ENCODE assay signal across 9 cellular contexts in genomic region chr1:183218981-183219621, GRCh38. TPM values are rescaled to one million over a fixed set of nuclear protein-coding genes. Genes with fewer than 3 reads are reported as not detected.
A peak's percentile ranks its signal among the peaks of the same experiment; 100 is the strongest.
DNase-seq lines count a peak whose midpoint lies in the region; ATAC-seq, FAIRE-seq and TF ChIP-seq lines count a peak whose summit lies in the region.
"Had no signal": no experiment of that assay in that cellular context is flagged by ENCODE, and none has a peak within 500 bp of the region (broad histone marks: within the 10 kb centered on the region; RNA-seq: fewer than 3 reads in every experiment).

No MANE protein-coding gene starts in this region.

- TF ChIP-seq CTCF in C4-2B (conservative IDR thresholded peaks at IDR 0.05) (no peak), HepG2 (CRISPR knock-in tag; IDR thresholded peaks at IDR 0.05) (no peak), uterus (IDR thresholded peaks at IDR 0.05) (no peak)

- H3K9me3 Mint-ChIP-seq in activated T-helper 17 cell treated with anti-CD3 and anti-CD28 coated beads, Interleukin-2, amount 50 U/mL, for 72 hours = no peaks in the 10 kb centered on the region
- H3K9me3 Mint-ChIP-seq: T-helper 1 cell treated with Interleukin-12 subunit alpha and Interleukin-12 subunit beta and Interleukin-4 antibody, amounts not matched to agents 30 μg/mL and 1 μg/mL, for 36 hours had no signal

- no peak overlapping the region for H3K4me3 Mint-ChIP-seq in activated T-helper 17 cell treated with anti-CD3 and anti-CD28 coated beads, Interleukin-2, amount 50 U/mL, for 72 hours
- H3K4me3 Mint-ChIP-seq: T-helper 1 cell treated with Interleukin-12 subunit alpha and Interleukin-12 subunit beta and Interleukin-4 antibody, amounts not matched to agents 30 μg/mL and 1 μg/mL, for 36 hours had no signal

- in situ Hi-C loops in HepG2 (cut with HindIII; ENCODE audit: extremely low pct_ligation_motif_present, low pct_unique_long_range_greater_than_20kb) = no loop called here

- no peak overlapping the region for H3K4me2 ChIP-seq in Karpas-422 (ENCODE audit: low read depth, low read length, poor library complexity, severe bottlenecking)
- H3K4me2 ChIP-seq in HepG2 (ENCODE audit: low read depth, low read length) = no peak overlapping the region

- TF ChIP-seq POLR2A in HepG2 (IDR thresholded peaks at IDR 0.05; ENCODE audit: insufficient read depth in 1 of 2, low read depth in 2 of 2, low read length in 2 of 2) = no peak
- peak in 1 of 2 donors; percentile 21 for TF ChIP-seq POLR2A in uterus (IDR thresholded peaks at IDR 0.05)

- no peak overlapping the region for H2AFZ ChIP-seq in Karpas-422 (ENCODE audit: low read length)
- no peak overlapping the region for H2AFZ ChIP-seq in HepG2 (ENCODE audit: low read length)

- H3K79me2 ChIP-seq in Karpas-422 (ENCODE audit: low read length) (no peaks in the 10 kb centered on the region), HepG2 (ENCODE audit: insufficient read depth, low read length) (no peaks in the 10 kb centered on the region)

- H3K36me3 ChIP-seq in Karpas-422 (ENCODE audit: insufficient read depth, low read length) (no peaks in the 10 kb centered on the region), HepG2 (replicated peaks in 1 of 2; ENCODE audit: control insufficient read depth in 1 of 2, insufficient read depth in 2 of 2, low read length in 2 of 2) (no peaks in the 10 kb centered on the region), uterus (no peaks in the 10 kb centered on the region)

- H3K4me3 ChIP-seq in Karpas-422 (ENCODE audit: low read length) = no peak overlapping the region
- H3K4me3 ChIP-seq in HepG2 (replicated peaks in 1 of 3; ENCODE audit: insufficient read depth in 1 of 3, low read depth in 2 of 3, low read length in 3 of 3) = no peak overlapping the region
- H3K4me3 ChIP-seq in uterus = no peak overlapping the region

- no peak overlapping the region for H3K9ac ChIP-seq in Karpas-422 (ENCODE audit: low read length)
- no peak overlapping the region for H3K9ac ChIP-seq in HepG2 (ENCODE audit: insufficient read depth, low read depth, low read length)

- H3K4me1 ChIP-seq in Karpas-422 (ENCODE audit: low read length) (no peaks in the 10 kb centered on the region), HepG2 (ENCODE audit: insufficient read depth, low read length) (no peaks in the 10 kb centered on the region), uterus (peaks cover 0 to 7% of the 10 kb centered on the region in 2 donors)

- peak; percentile 58 for DNase-seq in Karpas-422
- no peak for DNase-seq in HepG2 (ENCODE audit: low spot score)
- DNase-seq in uterus = peak; percentile 46 to 75
- no peak for DNase-seq in OCI-M2 (lab: John Stamatoyannopoulos, UW; ENCODE audit: unreplicated experiment)

- H3K27ac Mint-ChIP-seq in activated T-helper 17 cell treated with anti-CD3 and anti-CD28 coated beads, Interleukin-2, amount 50 U/mL, for 72 hours = peak overlapping the region; percentile 45
- H3K27ac Mint-ChIP-seq: T-helper 1 cell treated with Interleukin-12 subunit alpha and Interleukin-12 subunit beta and Interleukin-4 antibody, amounts not matched to agents 30 μg/mL and 1 μg/mL, for 36 hours had no signal

- FAIRE-seq in HepG2 (lab: Jason Lieb, UNC) = no peak

- peak; percentile 32 for ATAC-seq in activated T-helper 17 cell treated with anti-CD3 and anti-CD28 coated beads, Interleukin-2, amount 50 U/mL, for 72 hours (replicated peaks)
- ATAC-seq in HepG2 (no peak), GM19023 (IDR thresholded peaks at IDR 0.05; ENCODE audit: unreplicated experiment) (no peak), HG02852 (IDR thresholded peaks at IDR 0.05; ENCODE audit: unreplicated experiment) (no peak)

- TF ChIP-seq EP300 in HepG2 (IDR thresholded peaks at IDR 0.05; ENCODE audit: low read depth in 2 of 2, low read length in 2 of 2) = no peak
- no peak for TF ChIP-seq EP300 in HepG2 (CRISPR knock-in tag; IDR thresholded peaks at IDR 0.05; ENCODE audit: borderline replicate concordance)

- H4K20me1 ChIP-seq in Karpas-422 (ENCODE audit: insufficient read depth, low read depth, low read length) (no peaks in the 10 kb centered on the region), HepG2 (ENCODE audit: insufficient read depth, low read length) (no peaks in the 10 kb centered on the region)

- BruUV-seq in HepG2 (replicated peaks; lab: Mats Ljungman, UMichigan) = no TSS peak

- POLR2A ChIA-PET in HepG2 (lab: Yijun Ruan, JAX) = no interaction called here

- no peaks in the 10 kb centered on the region for H3K36me3 Mint-ChIP-seq in activated T-helper 17 cell treated with anti-CD3 and anti-CD28 coated beads, Interleukin-2, amount 50 U/mL, for 72 hours (ENCODE audit: low read depth)

- CTCF ChIA-PET in HepG2 (lab: Yijun Ruan, JAX; ENCODE audit: low intra/inter-chr PET ratio, low total read pairs) = no interaction called here

- H3K27me3 Mint-ChIP-seq in activated T-helper 17 cell treated with anti-CD3 and anti-CD28 coated beads, Interleukin-2, amount 50 U/mL, for 72 hours = peaks cover 3% of the 10 kb centered on the region

- WGBS in HepG2 (ENCODE audit: low lambda C conversion rate) = 63% methylated on average over 3 of the region's 5 CpGs

- intact Hi-C loops in HepG2 (cut with micrococcal nuclease; ENCODE audit: unreplicated experiment) (no loop called here), uterus (cut with DNase I; ENCODE audit: low total_unique reads) (no loop called here)

- no peaks in the 10 kb centered on the region for H3K9me2 ChIP-seq in Karpas-422 (replicated peaks; ENCODE audit: insufficient read depth, low read length)

- H3K27me3 ChIP-seq in Karpas-422 (ENCODE audit: low read length) (no peaks in the 10 kb centered on the region), HepG2 (ENCODE audit: control insufficient read depth in 1 of 2, insufficient read depth in 2 of 2, low read length in 2 of 2) (0 out of 5 replicates have a peak, but pooled peaks cover 0 to 9% of the 10 kb centered on the region in 2 experiments), uterus (no peaks in the 10 kb centered on the region)

- H3K27ac ChIP-seq in C4-2B (peak overlapping the region; percentile 3; the same call in 1 of the 2 replicates), Karpas-422 (ENCODE audit: low read length) (no peak overlapping the region), HepG2 (ENCODE audit: extremely low read length, insufficient read depth, low read length) (no peak overlapping the region), uterus (peak overlapping the region; percentile 66 to 68)

- TF ChIP-seq RAD21 in HepG2 (CRISPR knock-in tag; IDR thresholded peaks at IDR 0.05) = no peak

- H3K9me3 ChIP-seq in Karpas-422 (ENCODE audit: low read length) (no peaks in the 10 kb centered on the region), HepG2 (ENCODE audit: low read length) (no peaks in the 10 kb centered on the region), uterus (no peaks in the 10 kb centered on the region)

- no peaks in the 10 kb centered on the region for H3K4me1 Mint-ChIP-seq in activated T-helper 17 cell treated with anti-CD3 and anti-CD28 coated beads, Interleukin-2, amount 50 U/mL, for 72 hours

TF ChIP-seq in HepG2, 621 proteins besides CTCF, POLR2A, EP300 and RAD21:
- no peak for TF ChIP-seq ZNF510 (CRISPR knock-in tag; IDR thresholded peaks at IDR 0.05; ENCODE audit: low read depth)
- TF ChIP-seq ZNF138 (CRISPR knock-in tag; IDR thresholded peaks at IDR 0.05; ENCODE audit: low read depth) = no peak
- TF ChIP-seq ONECUT2 (CRISPR knock-in tag; IDR thresholded peaks at IDR 0.05) = no peak
- TF ChIP-seq CENPT (CRISPR knock-in tag; IDR thresholded peaks at IDR 0.05; ENCODE audit: low read depth) = no peak
- no peak for TF ChIP-seq MBNL3 (CRISPR knock-in tag; conservative IDR thresholded peaks at IDR 0.05)
- TF ChIP-seq LCORL (IDR thresholded peaks at IDR 0.05) = peak; percentile 48; the same call in 1 of the 2 replicates
- TF ChIP-seq LCORL (CRISPR knock-in tag; IDR thresholded peaks at IDR 0.05) = no peak
TF ChIP-seq in HepG2: peak in this region for 1.

RNA-seq across cellular contexts. Expression of gene LAMC2, which starts 33.0 kb away (rescaled TPM):
- not detected in 2 replicates for total RNA-seq in Karpas-422 (2014; rRNA removed; shearing (Covaris generic); ENCODE audit: low replicate concordance)
- under 1 TPM; 0.04 to 0.05 TPM for total RNA-seq in activated T-helper 17 cell treated with anti-CD3 and anti-CD28 coated beads, Interleukin-2, amount 50 U/mL, for 72 hours
- total RNA-seq in HepG2 (2016; rRNA removed; fragmentation: Illumina TruSeq; extraction: Trizol) (not detected in 2 replicates), uterus (10 to 100 TPM in 1 of 4 donors, 1 to 10 TPM in 3; 2.1 to 17.4 (median 4.4) TPM)
- not detected in 2 replicates for total RNA-seq in HepG2 (2016; cell fraction: cytosol; rRNA removed; fragmentation: Illumina TruSeq; extraction: Trizol; ENCODE audit: low read depth)
- not detected in 2 replicates for total RNA-seq in HepG2 (2016; cell fraction: insoluble cytoplasmic fraction; rRNA removed; fragmentation: Illumina TruSeq; extraction: Trizol)
- total RNA-seq in HepG2 (2016; cell fraction: membrane; rRNA removed; fragmentation: Illumina TruSeq; extraction: Trizol) = not detected in 2 replicates
- not detected in 2 replicates for total RNA-seq in HepG2 (2016; cell fraction: nucleus; rRNA removed; fragmentation: Illumina TruSeq; extraction: Trizol)
- 0.01 and 0.03 TPM in 2 replicates for polyA plus RNA-seq in HepG2 (2011; rRNA removed)
- polyA plus RNA-seq in HepG2 (2011; cell fraction: cytosol; rRNA removed) = 0.01 TPM in 1 of 2 replicates, not detected in the other
- 0.05 TPM in 1 of 2 replicates, not detected in the other for polyA plus RNA-seq in HepG2 (2011; cell fraction: nucleus; rRNA removed)
- polyA plus RNA-seq in HepG2 (2012) = not detected in 2 replicates
- not detected in 2 replicates for polyA plus RNA-seq in HepG2 (2016; cell fraction: cytosol; fragmentation: Illumina TruSeq; extraction: Trizol; ENCODE audit: low read depth)
- not detected in 2 replicates for polyA plus RNA-seq in HepG2 (2016; cell fraction: insoluble cytoplasmic fraction; fragmentation: Illumina TruSeq; extraction: Trizol; ENCODE audit: low read depth)
- polyA plus RNA-seq in HepG2 (2016; cell fraction: membrane; fragmentation: Illumina TruSeq; extraction: Trizol; ENCODE audit: low read depth) = not detected in 2 replicates
- not detected in 2 replicates for polyA plus RNA-seq in HepG2 (2016; cell fraction: nucleus; fragmentation: Illumina TruSeq; extraction: Trizol; ENCODE audit: insufficient read depth, low read depth)
- polyA minus RNA-seq in HepG2 (2011; rRNA and poly(A)+ RNA removed; ENCODE audit: low replicate concordance) = 0.04 and 1.2 TPM in 2 replicates
- not detected in 2 replicates for polyA minus RNA-seq in HepG2 (2011; cell fraction: cytosol; rRNA and poly(A)+ RNA removed)
- 0.13 TPM in 1 of 2 replicates, not detected in the other for polyA minus RNA-seq in HepG2 (2011; cell fraction: nucleus; rRNA and poly(A)+ RNA removed)

Comparison
In these comparisons a context has a peak if more than half of its experiments do, and no peak if none do; other contexts are left out.
1. H3K27ac ChIP-seq: peak in C4-2B (single experiment) and uterus (2 of 2); none in Karpas-422 (single experiment) and HepG2 (single experiment).
2. DNase-seq: peak in Karpas-422 (single experiment) and uterus (2 of 2); none in HepG2 (single experiment) and OCI-M2 (single experiment).